ENCODE assay signal across 23 cellular contexts in genomic region chr10:60575105-60575504, GRCh38.
"Had no signal": no experiment of that assay in that cellular context is flagged by ENCODE, and none has a peak within 500 bp of the region (broad histone marks: within the 10 kb centered on the region; RNA-seq: fewer than 3 reads in every experiment).

No MANE protein-coding gene starts in this region.

- ATAC-seq: heart right ventricle; naive thymus-derived CD4-positive, alpha-beta T cell; stimulated activated naive B cell treated with anti-CD40 and anti-IgM and Interleukin-4, amounts not matched to agents 10 μg/mL and 1 μg/mL and 100 μg/mL, for 72 hours; T-cell; upper lobe of right lung had no signal

- H3K9me3 ChIP-seq: esophagus squamous epithelium, heart right ventricle, upper lobe of right lung had no signal

- H3K27me3 Mint-ChIP-seq: naive thymus-derived CD4-positive, alpha-beta T cell had no signal

- H3K27ac ChIP-seq: coronary artery, esophagus squamous epithelium, SK-N-MC, upper lobe of right lung, WERI-Rb-1 had no signal

- H3K27ac Mint-ChIP-seq: activated naive CD8-positive, alpha-beta T cell treated with anti-CD3 and anti-CD28 coated beads for 36 hours; endodermal cell; stimulated activated naive B cell treated with anti-CD40 and anti-IgM and Interleukin-4, amounts not matched to agents 10 μg/mL and 1 μg/mL and 100 μg/mL, for 72 hours; T-helper 2 cell treated with Interferon-gamma antibody and Interleukin-4, amounts not matched to agents 5 μg/mL and 100 μg/mL, for 36 hours had no signal

- H3K9me3 Mint-ChIP-seq: neural crest cell had no signal

- H3K27me3 ChIP-seq: esophagus squamous epithelium, heart right ventricle, upper lobe of right lung had no signal

- H3K4me3 ChIP-seq: coronary artery, esophagus squamous epithelium, heart right ventricle, lung, SK-N-MC, upper lobe of right lung had no signal

- DNase-seq: activated CD4-positive, alpha-beta T cell treated with anti-CD3 and anti-CD28 coated beads, Interleukin-2, amount 50 U/mL, for 1 hour; activated CD4-positive, CD25-positive, alpha-beta regulatory T cell treated with anti-CD3 and anti-CD28 coated beads, Interleukin-2, amount 50 U/mL, for 72 hours; activated CD8-positive, alpha-beta memory T cell treated with anti-CD3 and anti-CD28 coated beads, Interleukin-2, amount 50 U/mL, for 48 hours; activated naive CD8-positive, alpha-beta T cell treated with anti-CD3 and anti-CD28 coated beads for 36 hours; cerebellar nuclear complex; endodermal cell; esophagus squamous epithelium; heart right ventricle; kidney; naive thymus-derived CD4-positive, alpha-beta T cell; posterior cingulate gyrus; retina; stimulated activated CD4-positive, alpha-beta T cell treated with anti-CD3 and anti-CD28 coated beads, Interleukin-2, amount 100 ng/mL, for 48 hours; stimulated activated CD8-positive, alpha-beta memory T cell treated with anti-CD3 and anti-CD28 coated beads, Interleukin-4, amount 100 ng/mL, for 48 hours; stimulated activated naive B cell treated with anti-CD40 and anti-IgM and Interleukin-4, amounts not matched to agents 10 μg/mL and 1 μg/mL and 100 μg/mL, for 72 hours; T-cell; upper lobe of right lung; WERI-Rb-1 had no signal

- H3K4me3 Mint-ChIP-seq: activated naive CD8-positive, alpha-beta T cell treated with anti-CD3 and anti-CD28 coated beads for 36 hours; endodermal cell; naive thymus-derived CD4-positive, alpha-beta T cell; neural crest cell; stimulated activated naive B cell treated with anti-CD40 and anti-IgM and Interleukin-4, amounts not matched to agents 10 μg/mL and 1 μg/mL and 100 μg/mL, for 72 hours; T-cell; T-helper 2 cell treated with Interferon-gamma antibody and Interleukin-4, amounts not matched to agents 5 μg/mL and 100 μg/mL, for 36 hours had no signal

- H3K36me3 ChIP-seq: esophagus squamous epithelium, heart right ventricle, upper lobe of right lung, WERI-Rb-1 had no signal

- H3K36me3 Mint-ChIP-seq: activated naive CD8-positive, alpha-beta T cell treated with anti-CD3 and anti-CD28 coated beads for 36 hours had no signal
